Comparison of ENCODE assay signal across 11 cellular contexts in the genomic region with DNA sequence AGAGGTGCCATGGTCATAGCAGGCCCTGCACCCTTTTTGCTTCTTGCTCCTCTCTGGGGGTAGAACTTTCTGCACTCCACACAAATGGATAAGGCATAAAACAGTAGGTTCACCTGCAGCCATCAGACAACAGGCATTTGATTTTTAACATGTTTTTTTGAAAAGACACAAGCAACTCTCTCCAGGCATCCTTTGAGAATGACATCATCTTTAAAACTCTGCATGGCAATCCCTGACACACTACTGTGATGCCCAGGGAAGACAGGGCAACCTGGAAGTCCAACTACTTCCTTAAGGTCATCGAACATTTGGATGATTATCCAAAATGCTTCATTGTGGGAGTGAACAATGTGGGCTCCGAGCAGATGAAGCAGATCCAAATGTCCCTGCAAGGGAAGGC.
"Had no signal": no experiment of that assay in that cellular context is flagged by ENCODE, and none has a peak within 500 bp of the region (broad histone marks: within the 10 kb centered on the region; RNA-seq: fewer than 3 reads in every experiment).

No MANE protein-coding gene starts in this region.

- H3K27ac Mint-ChIP-seq: GM23338, H9, HFFc6 had no signal

- H3K4me3 ChIP-seq: GM23248, GM23338, HAP-1 had no signal

- H2AFZ ChIP-seq: GM23248 had no signal

- H3K9ac ChIP-seq: GM23248 had no signal

- H3K36me3 ChIP-seq: HAP-1 had no signal

- H3K4me2 ChIP-seq: GM23338 had no signal

- FAIRE-seq: H1, H54 had no signal

- ATAC-seq: HCT116 had no signal

- DNase-seq: GM23248, GOT3, H7, H9, HCEC 1CT, HFFc6 had no signal

- H3K4me3 Mint-ChIP-seq: GM23338, H9, HFFc6 had no signal

- H3K9me3 Mint-ChIP-seq: GM23338 had no signal

- H3K27ac ChIP-seq: GM23248 had no signal
